In genomic region chr2:74876081-74876886, GRCh38 we compare ENCODE assay signal across 8 cellular contexts. TPM values are rescaled to one million over a fixed set of nuclear protein-coding genes. Genes with fewer than 3 reads are reported as not detected.
DNase-seq lines count a peak whose midpoint lies in the region; ATAC-seq and TF ChIP-seq lines count a peak whose summit lies in the region.

No MANE protein-coding gene starts in this region.

- H3K27ac ChIP-seq in CD8-positive, alpha-beta T cell (ENCODE audit: low read depth, low read length) = no peak overlapping the region
- H3K27ac ChIP-seq in KMS-11 (no peak overlapping the region), adrenal gland (peak overlapping the region in 3 of 5 donors; percentile 28 to 73 (median 68)), left ventricle myocardium inferior (replicated peaks) (no peak overlapping the region)

- no peak overlapping the region for H2AFZ ChIP-seq in KMS-11 (ENCODE audit: low read depth)

- H3K36me3 ChIP-seq in CD8-positive, alpha-beta T cell (ENCODE audit: insufficient read depth, low read length) = peaks cover 6% of the 10 kb centered on the region
- H3K36me3 ChIP-seq in KMS-11 (ENCODE audit: insufficient read depth) (peaks cover 3% of the 10 kb centered on the region; the same call in 1 of the 2 replicates), adrenal gland (replicated peaks in 1 of 2) (no peaks in the 10 kb centered on the region), left ventricle myocardium inferior (peaks cover 31% of the 10 kb centered on the region)

- no peak overlapping the region for H3K4me2 ChIP-seq in KMS-11

- peaks cover 3% of the 10 kb centered on the region for H3K4me1 ChIP-seq in CD8-positive, alpha-beta T cell (ENCODE audit: insufficient read depth, low read length)
- no peaks in the 10 kb centered on the region for H3K4me1 ChIP-seq in KMS-11 (ENCODE audit: low read depth, poor library complexity, severe bottlenecking)
- peaks cover 4 to 15% of the 10 kb centered on the region in 2 donors for H3K4me1 ChIP-seq in adrenal gland (replicated peaks in 1 of 2)
- peaks cover 16% of the 10 kb centered on the region for H3K4me1 ChIP-seq in left ventricle myocardium inferior

- peaks cover 4% of the 10 kb centered on the region for H3K4me1 Mint-ChIP-seq in CD8-positive, alpha-beta T cell (ENCODE audit: low read depth)

- no peaks in the 10 kb centered on the region for H3K79me2 ChIP-seq in KMS-11 (ENCODE audit: insufficient read depth, low read depth)

- H3K27me3 ChIP-seq in CD8-positive, alpha-beta T cell (ENCODE audit: insufficient read depth, low read length) = no peaks in the 10 kb centered on the region
- H3K27me3 ChIP-seq in KMS-11 (ENCODE audit: insufficient read depth, low read depth) (no peaks in the 10 kb centered on the region), adrenal gland (no peaks in the 10 kb centered on the region), left ventricle myocardium inferior (ENCODE audit: low read depth) (no peaks in the 10 kb centered on the region)

- no peaks in the 10 kb centered on the region for H4K20me1 ChIP-seq in KMS-11 (ENCODE audit: insufficient read depth)

- H3K9ac ChIP-seq in KMS-11 = no peak overlapping the region

- H3K36me3 Mint-ChIP-seq in CD8-positive, alpha-beta T cell = peaks cover 56% of the 10 kb centered on the region

- no peaks in the 10 kb centered on the region for H3K27me3 Mint-ChIP-seq in CD8-positive, alpha-beta T cell (ENCODE audit: low read depth)

- TF ChIP-seq POLR2A in adrenal gland (IDR thresholded peaks at IDR 0.05) = no peak

- H3K9me3 ChIP-seq in CD8-positive, alpha-beta T cell (ENCODE audit: low read length) = no peaks in the 10 kb centered on the region
- no peaks in the 10 kb centered on the region for H3K9me3 ChIP-seq in adrenal gland (replicated peaks in 1 of 3)
- H3K9me3 ChIP-seq in left ventricle myocardium inferior (replicated peaks) = no peaks in the 10 kb centered on the region

- intact Hi-C loops in CD8-positive, alpha-beta T cell (cut with DNase I, micrococcal nuclease) = loop anchor here (1.0 to 2.0 kb wide), 7 partner anchors 40 to 393 kb away; partner anchors contain the start of genes TTC31 (in 2 of the 2) and HK2 (in 1 of the 2)
- intact Hi-C loops in adrenal gland (cut with DNase I) = loop anchor here (2.0 to 5.0 kb wide), 2 partner anchors 161 to 164 kb away; no protein-coding TSS in a partner anchor
- intact Hi-C loops in left ventricle myocardium inferior (cut with micrococcal nuclease) = no loop called here

- WGBS in adrenal gland, 4 donors = 34 to 39% (median 35%) methylated on average over 13 of the region's 13 CpGs

- H3K27ac Mint-ChIP-seq in CD8-positive, alpha-beta T cell = no peak overlapping the region

- H3K9me3 Mint-ChIP-seq in CD8-positive, alpha-beta T cell = no peaks in the 10 kb centered on the region

- POLR2A ChIA-PET in CD8-positive, alpha-beta T cell (lab: Charles Lee) = interaction anchor here (1.0 to 1.2 kb wide), 3 partner anchors 40 to 161 kb away, joined by 3 read pairs; no protein-coding TSS in a partner anchor

- peak; percentile 75 for TF ChIP-seq CTCF in CD8-positive, alpha-beta T cell (IDR thresholded peaks at IDR 0.05)
- TF ChIP-seq CTCF in KMS-11 (conservative IDR thresholded peaks at IDR 0.05; ENCODE audit: low read depth, low read length) (peak; percentile 87), adrenal gland (IDR thresholded peaks at IDR 0.05) (peak; percentile 63 to 87 (median 72)), left ventricle myocardium inferior (IDR thresholded peaks at IDR 0.05; ENCODE audit: borderline replicate concordance) (peak; percentile 80)

- H3K4me3 Mint-ChIP-seq in CD8-positive, alpha-beta T cell = no peak overlapping the region

- no peak overlapping the region for H3K4me3 ChIP-seq in CD8-positive, alpha-beta T cell (ENCODE audit: low read depth, low read length)
- H3K4me3 ChIP-seq in KMS-11 (IDR thresholded peaks at IDR 0.05; ENCODE audit: insufficient read depth, low read depth, low read length) = no peak overlapping the region
- H3K4me3 ChIP-seq in adrenal gland = no peak overlapping the region
- H3K4me3 ChIP-seq in left ventricle myocardium inferior = no peak overlapping the region

- ATAC-seq in CD8-positive, alpha-beta T cell = peak; percentile 77
- no peak for ATAC-seq in HG03135 (IDR thresholded peaks at IDR 0.05; ENCODE audit: unreplicated experiment)

- peak in 6 of 7 experiments; percentile 5 to 63 (median 34) for DNase-seq in CD8-positive, alpha-beta T cell
- peak; percentile 47 for DNase-seq in GM19238 (ENCODE audit: insufficient read length, low spot score)
- peak; percentile 44 for DNase-seq in SK-N-DZ (ENCODE audit: low spot score)
- peak; percentile 35 to 63 (median 47) for DNase-seq in adrenal gland
- no peak for DNase-seq in left ventricle myocardium inferior
- peak; percentile 42 for DNase-seq in renal cortical epithelial cell (ENCODE audit: low read depth)

- CTCF ChIA-PET in CD8-positive, alpha-beta T cell (lab: Charles Lee) = interaction anchor here (0.6 to 7.4 kb wide), 46 partner anchors 9 to 1905 kb away, joined by 3 to 187 read pairs (median 4); partner anchors contain the start of gene HK2

RNA-seq across cellular contexts. Expression of gene HK2, which starts 42.4 kb away (rescaled TPM):
- 1 to 10 TPM; 6.5 to 8.9 TPM for total RNA-seq in CD8-positive, alpha-beta T cell
- 11.6 and 14.0 TPM in 2 replicates for polyA plus RNA-seq in SK-N-DZ (2014; cell fraction: cytosol; rRNA removed)
- 11.3 and 24.0 TPM in 2 replicates for polyA plus RNA-seq in SK-N-DZ (2014; cell fraction: nucleus; rRNA removed)
- total RNA-seq in adrenal gland (10 to 100 TPM in 2 of 8 donors, 1 to 10 TPM in 6; 1.2 to 11.7 (median 5.0) TPM), left ventricle myocardium inferior (19.0 TPM), renal cortical epithelial cell (12.0 and 25.6 TPM in 2 replicates)
- 1 to 10 TPM; 1.5 to 5.9 (median 2.2) TPM for polyA plus RNA-seq in adrenal gland

Comparison
In these comparisons a context has a peak if more than half of its experiments do, and no peak if none do; other contexts are left out.
1. H3K27ac ChIP-seq: peak in adrenal gland (3 of 5); none in CD8-positive, alpha-beta T cell (single experiment), KMS-11 (single experiment) and left ventricle myocardium inferior (single experiment).
2. Peak in every context shown above with its lines, with median percentiles within 50 percentile points of each other: CTCF ChIP-seq.